Comparison of ENCODE assay signal across 10 cellular contexts in the genomic region with DNA sequence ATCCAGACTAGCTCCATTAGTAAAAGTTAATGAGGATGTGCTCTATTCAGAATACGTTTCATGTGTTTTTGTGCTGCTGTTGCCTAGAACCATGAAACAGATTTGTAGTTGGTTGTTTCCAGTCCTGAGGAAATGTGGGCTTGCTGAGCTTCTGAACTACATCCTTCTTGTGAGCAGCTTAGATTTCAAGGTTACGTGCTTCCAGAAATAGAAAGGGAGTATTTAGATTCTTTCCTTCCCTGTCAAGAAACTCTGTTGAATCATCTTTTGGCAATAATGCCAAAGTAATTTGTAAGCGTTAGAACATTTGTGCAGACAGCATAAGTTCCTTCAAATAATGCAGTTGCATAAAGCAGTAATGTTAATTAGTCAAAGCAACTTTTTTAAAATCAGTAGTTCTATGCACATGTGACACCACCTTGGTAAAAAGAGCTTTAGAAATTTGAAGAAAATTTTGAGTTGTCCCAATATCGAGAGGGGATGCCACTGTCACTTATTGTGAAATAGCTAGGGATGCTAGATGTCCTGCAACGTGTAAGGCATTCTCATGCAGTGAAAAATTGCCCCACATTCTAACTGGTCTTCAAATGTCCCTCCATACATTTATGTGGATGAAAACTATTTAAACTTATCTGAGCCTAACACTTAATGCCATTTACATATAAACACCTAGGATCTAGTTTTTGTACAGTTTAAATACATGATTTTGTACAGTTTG.
DNase-seq lines count a peak whose midpoint lies in the region; ATAC-seq, FAIRE-seq and TF ChIP-seq lines count a peak whose summit lies in the region.
"Had no signal": no experiment of that assay in that cellular context is flagged by ENCODE, and none has a peak within 500 bp of the region (broad histone marks: within the 10 kb centered on the region; RNA-seq: fewer than 3 reads in every experiment).

No MANE protein-coding gene starts in this region.

- DNase-seq in Daoy (ENCODE audit: low read depth): peak; percentile 44
- peak; percentile 23 for DNase-seq in glomerular visceral epithelial cell (ENCODE audit: extremely low spot score)
- peak; percentile 59 for DNase-seq in renal cortical epithelial cell (ENCODE audit: low read depth)
- DNase-seq in GM12891 (ENCODE audit: insufficient read length, low spot score): no peak
- DNase-seq in stimulated activated CD4-positive, alpha-beta T cell treated with anti-CD3 and anti-CD28 coated beads, Interleukin-4, amount 100 ng/mL, for 1 hour: no peak
- no peak for DNase-seq in ureter (ENCODE audit: low spot score)
- DNase-seq: activated CD4-positive, CD25-positive, alpha-beta regulatory T cell treated with anti-CD3 and anti-CD28 coated beads, Interleukin-2, amount 50 U/mL, for 72 hours; activated effector memory CD4-positive, alpha-beta T cell treated with Interleukin-2 at 50 U/mL for 16 hours had no signal

- no peak for TF ChIP-seq POLR2A in GM12891 (IDR thresholded peaks at IDR 0.05; ENCODE audit: low read depth, low read length)

- ATAC-seq in SK-N-SH treated with all-trans-retinoic acid at 6 μM for 48 hours: peak; percentile 85
- ATAC-seq in GM21576 (IDR thresholded peaks at IDR 0.05; ENCODE audit: unreplicated experiment): no peak

- no peak for FAIRE-seq in GM12891 (lab: Jason Lieb, UNC)

TF ChIP-seq in SK-N-SH treated with all-trans-retinoic acid at 6 μM for 48 hours, 23 proteins besides CTCF, POLR2A, EP300 and RAD21 (continues in another document):
- TF ChIP-seq, protein P1, sequence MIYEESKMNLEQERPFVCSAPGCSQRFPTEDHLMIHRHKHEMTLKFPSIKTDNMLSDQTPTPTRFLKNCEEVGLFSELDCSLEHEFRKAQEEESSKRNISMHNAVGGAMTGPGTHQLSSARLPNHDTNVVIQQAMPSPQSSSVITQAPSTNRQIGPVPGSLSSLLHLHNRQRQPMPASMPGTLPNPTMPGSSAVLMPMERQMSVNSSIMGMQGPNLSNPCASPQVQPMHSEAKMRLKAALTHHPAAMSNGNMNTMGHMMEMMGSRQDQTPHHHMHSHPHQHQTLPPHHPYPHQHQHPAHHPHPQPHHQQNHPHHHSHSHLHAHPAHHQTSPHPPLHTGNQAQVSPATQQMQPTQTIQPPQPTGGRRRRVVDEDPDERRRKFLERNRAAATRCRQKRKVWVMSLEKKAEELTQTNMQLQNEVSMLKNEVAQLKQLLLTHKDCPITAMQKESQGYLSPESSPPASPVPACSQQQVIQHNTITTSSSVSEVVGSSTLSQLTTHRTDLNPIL (CRISPR knock-in tag; IDR thresholded peaks at IDR 0.05; ENCODE audit: low read depth): no peak
- TF ChIP-seq RARB (CRISPR knock-in tag; IDR thresholded peaks at IDR 0.05) (no peak), ESRRG (CRISPR knock-in tag; IDR thresholded peaks at IDR 0.05) (no peak), ZFP30 (CRISPR knock-in tag; IDR thresholded peaks at IDR 0.05) (no peak), ZNF70 (CRISPR knock-in tag; IDR thresholded peaks at IDR 0.05) (no peak), ZNF565 (CRISPR knock-in tag; conservative IDR thresholded peaks at IDR 0.05; ENCODE audit: low read depth) (no peak), TCF4 (CRISPR knock-in tag; IDR thresholded peaks at IDR 0.05; ENCODE audit: borderline replicate concordance) (no peak), CSDC2 (CRISPR knock-in tag; IDR thresholded peaks at IDR 0.05) (no peak), ZNF8 (CRISPR knock-in tag; IDR thresholded peaks at IDR 0.05) (no peak), SNAI2 (CRISPR knock-in tag; IDR thresholded peaks at IDR 0.05) (no peak), GLIS3 (CRISPR knock-in tag; IDR thresholded peaks at IDR 0.05) (no peak), PPARA (CRISPR knock-in tag; IDR thresholded peaks at IDR 0.05; ENCODE audit: borderline replicate concordance) (no peak), ISL1 (CRISPR knock-in tag; IDR thresholded peaks at IDR 0.05) (no peak)
- TF ChIP-seq, protein P2, sequence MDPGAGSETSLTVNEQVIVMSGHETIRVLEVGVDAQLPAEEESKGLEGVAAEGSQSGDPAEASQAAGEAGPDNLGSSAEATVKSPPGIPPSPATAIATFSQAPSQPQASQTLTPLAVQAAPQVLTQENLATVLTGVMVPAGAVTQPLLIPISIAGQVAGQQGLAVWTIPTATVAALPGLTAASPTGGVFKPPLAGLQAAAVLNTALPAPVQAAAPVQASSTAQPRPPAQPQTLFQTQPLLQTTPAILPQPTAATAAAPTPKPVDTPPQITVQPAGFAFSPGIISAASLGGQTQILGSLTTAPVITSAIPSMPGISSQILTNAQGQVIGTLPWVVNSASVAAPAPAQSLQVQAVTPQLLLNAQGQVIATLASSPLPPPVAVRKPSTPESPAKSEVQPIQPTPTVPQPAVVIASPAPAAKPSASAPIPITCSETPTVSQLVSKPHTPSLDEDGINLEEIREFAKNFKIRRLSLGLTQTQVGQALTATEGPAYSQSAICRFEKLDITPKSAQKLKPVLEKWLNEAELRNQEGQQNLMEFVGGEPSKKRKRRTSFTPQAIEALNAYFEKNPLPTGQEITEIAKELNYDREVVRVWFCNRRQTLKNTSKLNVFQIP (CRISPR knock-in tag; IDR thresholded peaks at IDR 0.05; ENCODE audit: borderline replicate concordance, low read depth): no peak

TF ChIP-seq in GM12891, 5 proteins besides CTCF, POLR2A, EP300 and RAD21:
- no peak for TF ChIP-seq PAX5 (IDR thresholded peaks at IDR 0.05; ENCODE audit: insufficient read depth, low read length, severe bottlenecking)
- TF ChIP-seq POLR2AphosphoS5 (IDR thresholded peaks at IDR 0.05; ENCODE audit: low read depth, low read length): no peak
- TF ChIP-seq TAF1 (IDR thresholded peaks at IDR 0.05; ENCODE audit: low read depth, low read length): no peak
- no peak for TF ChIP-seq POU2F2 (IDR thresholded peaks at IDR 0.05; ENCODE audit: low read depth, low read length)
- no peak for TF ChIP-seq SPI1 (IDR thresholded peaks at IDR 0.05; ENCODE audit: low read depth, low read length)

Comparison
In these comparisons a context has a peak if more than half of its experiments do, and no peak if none do; other contexts are left out.
1. DNase-seq: peak in Daoy (single experiment), glomerular visceral epithelial cell (single experiment) and renal cortical epithelial cell (single experiment); none in GM12891 (single experiment), stimulated activated CD4-positive, alpha-beta T cell treated with anti-CD3 and anti-CD28 coated beads, Interleukin-4, amount 100 ng/mL, for 1 hour (single experiment) and ureter (single experiment).